Comparison of ENCODE assay signal across 12 cellular contexts in genomic region chr15:84910928-84911623, GRCh38. TPM values are rescaled to one million over a fixed set of nuclear protein-coding genes. Genes with fewer than 3 reads are reported as not detected.
DNase-seq lines count a peak whose midpoint lies in the region; ATAC-seq and TF ChIP-seq lines count a peak whose summit lies in the region.
"Had no signal": no experiment of that assay in that cellular context is flagged by ENCODE, and none has a peak within 500 bp of the region (broad histone marks: within the 10 kb centered on the region; RNA-seq: fewer than 3 reads in every experiment).

No MANE protein-coding gene starts in this region.

- peak overlapping the region in 4 of 5 donors; percentile 74 to 89 (median 84) for H3K27ac ChIP-seq in stomach

- 81 to 92% (median 90%) methylated on average over 17 of the region's 17 CpGs for WGBS in stomach, 5 donors

- H3K4me3 Mint-ChIP-seq in stimulated activated effector memory CD8-positive, alpha-beta T cell treated with anti-CD3 and anti-CD28 coated beads, Interleukin-12 subunit alpha, Interleukin-12 subunit beta, amount 100 ng/mL, for 72 hours, result no peak overlapping the region

- H3K4me1 Mint-ChIP-seq in stimulated activated effector memory CD8-positive, alpha-beta T cell treated with anti-CD3 and anti-CD28 coated beads, Interleukin-12 subunit alpha, Interleukin-12 subunit beta, amount 100 ng/mL, for 72 hours, result peaks cover 23% of the 10 kb centered on the region

- no peaks in the 10 kb centered on the region for H3K36me3 ChIP-seq in stomach

- intact Hi-C loops in left colon (cut with DNase I, micrococcal nuclease) (no loop called here), stomach (cut with DNase I; ENCODE audit: low total_unique reads) (no loop called here)

- H3K36me3 Mint-ChIP-seq in stimulated activated effector memory CD8-positive, alpha-beta T cell treated with anti-CD3 and anti-CD28 coated beads, Interleukin-12 subunit alpha, Interleukin-12 subunit beta, amount 100 ng/mL, for 72 hours, result no peaks in the 10 kb centered on the region

- H3K9me3 ChIP-seq in stomach, result no peaks in the 10 kb centered on the region
- H3K9me3 ChIP-seq: Caco-2 had no signal

- no peaks in the 10 kb centered on the region for H3K27me3 ChIP-seq in stomach

- ATAC-seq in left colon, result peak; percentile 61
- no peak for ATAC-seq in stimulated activated effector memory CD8-positive, alpha-beta T cell treated with anti-CD3 and anti-CD28 coated beads, Interleukin-12 subunit alpha, Interleukin-12 subunit beta, amount 100 ng/mL, for 72 hours

- no peaks in the 10 kb centered on the region for H3K9me3 Mint-ChIP-seq in stimulated activated effector memory CD8-positive, alpha-beta T cell treated with anti-CD3 and anti-CD28 coated beads, Interleukin-12 subunit alpha, Interleukin-12 subunit beta, amount 100 ng/mL, for 72 hours

- TF ChIP-seq CTCF in stomach (IDR thresholded peaks at IDR 0.05), result no peak

- H3K27ac Mint-ChIP-seq in stimulated activated effector memory CD8-positive, alpha-beta T cell treated with anti-CD3 and anti-CD28 coated beads, Interleukin-12 subunit alpha, Interleukin-12 subunit beta, amount 100 ng/mL, for 72 hours, result no peak overlapping the region

- TF ChIP-seq EP300 in stomach (IDR thresholded peaks at IDR 0.05), result no peak

- no peak overlapping the region for H3K4me3 ChIP-seq in stomach

- H3K4me1 ChIP-seq in stomach, result peaks cover 15 to 47% (median 41%) of the 10 kb centered on the region in 4 donors

- DNase-seq in NCI-H146 treated with DMSO at 0.1 percent for 48 hours (lab: John Stamatoyannopoulos, UW; ENCODE audit: unreplicated experiment) (peak; percentile 64), SHP77 treated with DMSO at 0.1 percent for 48 hours (lab: John Stamatoyannopoulos, UW) (peak; percentile 86), left colon (peak in 1 of 2 donors; percentile 26), stomach (no peak), cortex of kidney (lab: John Stamatoyannopoulos, UW) (no peak), NCI-H128 (lab: John Stamatoyannopoulos, UW; ENCODE audit: unreplicated experiment) (no peak)
- no peak for DNase-seq in stimulated activated effector memory CD8-positive, alpha-beta T cell treated with anti-CD3 and anti-CD28 coated beads, Interleukin-12 subunit alpha, Interleukin-12 subunit beta, amount 100 ng/mL, for 72 hours (ENCODE audit: low spot score in 2 of 2)
- DNase-seq: activated naive CD4-positive, alpha-beta T cell treated with anti-CD3 and anti-CD28 coated beads, Interleukin-2, amount 50 U/mL, for 16 hours; effector CD4-positive, alpha-beta T cell; NCI-H82 had no signal

- no peak for TF ChIP-seq POLR2A in stomach (IDR thresholded peaks at IDR 0.05)

RNA-seq across cellular contexts. Expression of gene SLC28A1, which starts 26.6 kb away (rescaled TPM):
- total RNA-seq in left colon, result not detected
- under 1 TPM in 1 of 5 donors, not detected in 4; 0.92 TPM for total RNA-seq in stomach
- polyA plus RNA-seq in stomach, result not detected
- total RNA-seq: Caco-2, mononuclear cell had no signal

Comparison
In these comparisons a context has a peak if more than half of its experiments do, and no peak if none do; other contexts are left out.
1. DNase-seq: peak in NCI-H146 treated with DMSO at 0.1 percent for 48 hours (single experiment) and SHP77 treated with DMSO at 0.1 percent for 48 hours (single experiment); none in stomach (single experiment), stimulated activated effector memory CD8-positive, alpha-beta T cell treated with anti-CD3 and anti-CD28 coated beads, Interleukin-12 subunit alpha, Interleukin-12 subunit beta, amount 100 ng/mL, for 72 hours (0 of 2), cortex of kidney (single experiment) and NCI-H128 (single experiment).